In the genomic region with DNA sequence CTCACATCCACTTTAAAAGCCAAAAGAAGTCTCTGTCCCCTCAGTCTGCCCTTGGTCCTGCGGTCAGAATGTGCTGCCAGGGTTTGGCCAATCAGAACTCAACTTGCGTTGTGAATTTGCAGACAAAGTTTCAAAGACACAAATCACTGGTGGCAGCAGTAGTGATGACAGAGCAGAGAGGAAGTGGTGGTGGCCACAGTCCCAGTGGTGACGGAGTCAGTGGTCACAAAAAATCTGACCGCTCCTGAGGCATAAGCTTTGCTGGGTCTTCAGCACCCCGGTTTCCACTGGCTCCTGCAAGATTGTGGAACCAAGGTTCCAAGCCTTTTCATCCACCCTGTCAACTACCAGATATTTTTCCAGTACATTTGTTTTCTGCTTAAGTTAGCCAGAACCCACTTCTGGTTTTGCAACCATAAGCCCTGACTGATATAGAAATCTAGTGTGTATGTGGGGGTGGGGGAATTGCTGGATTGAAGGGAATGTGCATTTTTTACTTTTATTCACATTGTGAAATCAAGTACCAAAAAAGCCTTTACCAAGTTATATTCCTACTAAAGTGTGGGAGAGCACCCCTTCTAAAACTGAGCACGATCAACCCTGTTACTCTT, we compare ENCODE assay signal across 10 cellular contexts.
DNase-seq lines count a peak whose midpoint lies in the region; ATAC-seq and TF ChIP-seq lines count a peak whose summit lies in the region.
"Had no signal": no experiment of that assay in that cellular context is flagged by ENCODE, and none has a peak within 500 bp of the region (broad histone marks: within the 10 kb centered on the region; RNA-seq: fewer than 3 reads in every experiment).

No MANE protein-coding gene starts in this region.

- peaks cover 20% of the 10 kb centered on the region for H3K27me3 Mint-ChIP-seq in activated CD8-positive, alpha-beta T cell treated with anti-CD3 and anti-CD28 coated beads for 36 hours

- peaks cover 3% of the 10 kb centered on the region for H3K9me3 Mint-ChIP-seq in activated CD8-positive, alpha-beta T cell treated with anti-CD3 and anti-CD28 coated beads for 36 hours

- H3K27me3 ChIP-seq in thoracic aorta (replicated peaks; ENCODE audit: insufficient read depth), result no peaks in the 10 kb centered on the region
- no peaks in the 10 kb centered on the region for H3K27me3 ChIP-seq in H7 (ENCODE audit: control insufficient read depth, insufficient read depth, low read length)

- H3K4me1 Mint-ChIP-seq in activated CD8-positive, alpha-beta T cell treated with anti-CD3 and anti-CD28 coated beads for 36 hours (ENCODE audit: low read depth), result no peaks in the 10 kb centered on the region

- intact Hi-C loops in Right ventricle myocardium inferior (cut with DNase I) (no loop called here), cardiac septum (cut with DNase I) (no loop called here)
- intact Hi-C loops in activated CD8-positive, alpha-beta T cell treated with anti-CD3 and anti-CD28 coated beads for 36 hours (cut with micrococcal nuclease), result no loop called here

- DNase-seq in Right ventricle myocardium inferior (ENCODE audit: missing footprints) (no peak), cardiac septum (ENCODE audit: low spot score) (no peak), thoracic aorta (ENCODE audit: low spot score) (no peak), LoVo (ENCODE audit: low spot score) (no peak), H7 (no peak)
- DNase-seq in activated CD8-positive, alpha-beta T cell treated with anti-CD3 and anti-CD28 coated beads for 36 hours, result peak; percentile 39
- no peak for DNase-seq in central memory CD4-positive, alpha-beta T cell
- DNase-seq: NCI-H526 had no signal

- H3K27ac Mint-ChIP-seq in activated CD8-positive, alpha-beta T cell treated with anti-CD3 and anti-CD28 coated beads for 36 hours, result no peak overlapping the region

- POLR2A ChIA-PET in activated CD8-positive, alpha-beta T cell treated with anti-CD3 and anti-CD28 coated beads for 36 hours (lab: Charles Lee), result no interaction called here

- ATAC-seq in Right ventricle myocardium inferior (peak; percentile 28), HG03039 (IDR thresholded peaks at IDR 0.05; ENCODE audit: unreplicated experiment) (peak; percentile 61), thoracic aorta (ENCODE audit: insufficient number of reproducible peaks, low FRiP score, low read depth) (peak; percentile 71)
- ATAC-seq in activated CD8-positive, alpha-beta T cell treated with anti-CD3 and anti-CD28 coated beads for 36 hours, result peak; percentile 47
- ATAC-seq: HCT116 had no signal

- H3K4me3 Mint-ChIP-seq in activated CD8-positive, alpha-beta T cell treated with anti-CD3 and anti-CD28 coated beads for 36 hours, result no peak overlapping the region

- TF ChIP-seq CTCF in activated CD8-positive, alpha-beta T cell treated with anti-CD3 and anti-CD28 coated beads for 36 hours (IDR thresholded peaks at IDR 0.05), result no peak
- TF ChIP-seq CTCF in thoracic aorta (IDR thresholded peaks at IDR 0.05), result no peak

- H3K27ac ChIP-seq in thoracic aorta, result no peak overlapping the region

- no peaks in the 10 kb centered on the region for H3K9me3 ChIP-seq in thoracic aorta

- H3K4me3 ChIP-seq in thoracic aorta (peak overlapping the region; percentile 3), H7 (ENCODE audit: insufficient read depth, low read depth, low read length) (no peak overlapping the region)

- CTCF ChIA-PET in activated CD8-positive, alpha-beta T cell treated with anti-CD3 and anti-CD28 coated beads for 36 hours (lab: Charles Lee), result no interaction called here

- no peaks in the 10 kb centered on the region for H3K36me3 Mint-ChIP-seq in activated CD8-positive, alpha-beta T cell treated with anti-CD3 and anti-CD28 coated beads for 36 hours (ENCODE audit: low read depth)

- H3K36me3 ChIP-seq in thoracic aorta (no peaks in the 10 kb centered on the region), H7 (replicated peaks; ENCODE audit: control insufficient read depth, insufficient read depth, low read length) (no peaks in the 10 kb centered on the region)

- H3K4me1 ChIP-seq in thoracic aorta (ENCODE audit: control insufficient read depth in 1 of 2, low read depth in 2 of 2), result peaks cover 0 to 11% of the 10 kb centered on the region in 2 donors
